ENCODE assay signal across 31 cellular contexts in the genomic region with DNA sequence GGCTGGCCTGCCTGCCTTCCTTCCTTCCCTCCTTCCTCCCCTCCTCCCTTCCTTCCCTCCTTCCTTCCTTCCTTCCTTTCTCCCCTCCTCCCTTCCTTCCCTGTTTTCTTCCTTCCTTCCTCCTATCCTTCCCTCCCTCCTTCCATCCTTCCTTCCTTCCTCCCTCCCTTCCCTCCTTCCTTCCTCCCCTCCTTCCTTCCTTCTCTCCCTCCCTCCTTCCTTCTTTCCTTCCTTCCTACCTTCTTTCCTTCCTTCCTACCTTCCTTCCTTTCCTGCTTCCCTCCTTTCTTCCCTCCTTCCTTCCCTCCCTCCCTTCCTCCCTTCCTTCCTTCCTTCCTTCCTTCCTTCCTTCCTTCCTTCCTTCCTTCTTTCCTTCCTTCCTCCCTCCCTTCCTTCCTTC.
"Had no signal": no experiment of that assay in that cellular context is flagged by ENCODE, and none has a peak within 500 bp of the region (broad histone marks: within the 10 kb centered on the region; RNA-seq: fewer than 3 reads in every experiment).

No MANE protein-coding gene starts in this region.

- H3K27me3 ChIP-seq: neutrophil, ovary, spleen, suprapubic skin, testis, tibial artery, upper lobe of left lung, uterus had no signal

- H3K79me2 ChIP-seq: parathyroid adenoma had no signal

- H3K9me3 ChIP-seq: neutrophil, ovary, psoas muscle, spleen, suprapubic skin, testis, tibial artery, upper lobe of left lung, uterus had no signal

- H3K4me3 ChIP-seq: ovary, psoas muscle, skin epidermis, smooth muscle cell, spleen, suprapubic skin, testis, tibial artery, upper lobe of left lung, uterus had no signal

- H3K9ac ChIP-seq: parathyroid adenoma had no signal

- H3K4me2 ChIP-seq: smooth muscle cell had no signal

- H3K27ac ChIP-seq: neutrophil, ovary, parathyroid adenoma, psoas muscle, skin epidermis, spleen, suprapubic skin, testis, tibial artery, upper lobe of left lung had no signal

- H2AFZ ChIP-seq: parathyroid adenoma had no signal

- DNase-seq: naive B cell; naive thymus-derived CD8-positive, alpha-beta T cell; nephron progenitor cell; nucleus accumbens; ovary; posterior cingulate gyrus; psoas muscle; right cardiac atrium; spleen; stimulated activated CD4-positive, alpha-beta T cell treated with anti-CD3 and anti-CD28 coated beads, Interleukin-12 subunit alpha, Interleukin-12 subunit beta, amount 100 ng/mL, for 4 hours; stimulated activated CD4-positive, alpha-beta T cell treated with anti-CD3 and anti-CD28 coated beads, Interleukin-1b, Interleukin-23, amount 100 ng/mL, for 48 hours; stimulated activated CD4-positive, alpha-beta T cell treated with anti-CD3 and anti-CD28 coated beads, Interleukin-4, amount 100 ng/mL, for 1 hour; stimulated activated CD4-positive, alpha-beta T cell treated with anti-CD3 and anti-CD28 coated beads, Interleukin-4, amount 100 ng/mL, for 4 hours; stimulated activated CD8-positive, alpha-beta memory T cell treated with anti-CD3 and anti-CD28 coated beads, Interleukin-4, amount 100 ng/mL, for 48 hours; stimulated activated naive CD4-positive, alpha-beta T cell; stimulated activated naive CD8-positive, alpha-beta T cell treated with anti-CD3 and anti-CD28 coated beads, Interleukin-15, amount 100 ng/mL, for 72 hours; stimulated activated naive CD8-positive, alpha-beta T cell treated with anti-CD3 and anti-CD28 coated beads, Interleukin-15, Interleukin-2, amounts not matched to agents 100 U/mL and 50 U/mL, for 24 hours; substantia nigra; testis; tibial artery; trophoblast cell; upper lobe of left lung; uterus had no signal

- H3K36me3 ChIP-seq: neutrophil, ovary, spleen, suprapubic skin, tibial artery, upper lobe of left lung, uterus had no signal

- ATAC-seq: naive thymus-derived CD8-positive, alpha-beta T cell; natural killer cell treated with Interleukin-12 subunit alpha and Interleukin-12 subunit beta and Interleukin-15 and Interleukin-18, amount 100 ng/mL, for 72 hours; psoas muscle; right cardiac atrium; sciatic nerve; stimulated activated memory B cell treated with anti-CD40 and anti-IgM and Interleukin-4, amounts not matched to agents 10 μg/mL and 1 μg/mL and 100 μg/mL, for 72 hours; stimulated activated naive CD8-positive, alpha-beta T cell treated with anti-CD3 and anti-CD28 coated beads, Interleukin-15, amount 100 ng/mL, for 72 hours; stimulated activated naive CD8-positive, alpha-beta T cell treated with anti-CD3 and anti-CD28 coated beads, Interleukin-15, Interleukin-2, amounts not matched to agents 100 U/mL and 50 U/mL, for 24 hours had no signal

- H3K4me1 ChIP-seq: parathyroid adenoma, psoas muscle, spleen, testis, tibial artery, upper lobe of left lung had no signal
